ENCODE assay signal across 8 cellular contexts in the genomic region with DNA sequence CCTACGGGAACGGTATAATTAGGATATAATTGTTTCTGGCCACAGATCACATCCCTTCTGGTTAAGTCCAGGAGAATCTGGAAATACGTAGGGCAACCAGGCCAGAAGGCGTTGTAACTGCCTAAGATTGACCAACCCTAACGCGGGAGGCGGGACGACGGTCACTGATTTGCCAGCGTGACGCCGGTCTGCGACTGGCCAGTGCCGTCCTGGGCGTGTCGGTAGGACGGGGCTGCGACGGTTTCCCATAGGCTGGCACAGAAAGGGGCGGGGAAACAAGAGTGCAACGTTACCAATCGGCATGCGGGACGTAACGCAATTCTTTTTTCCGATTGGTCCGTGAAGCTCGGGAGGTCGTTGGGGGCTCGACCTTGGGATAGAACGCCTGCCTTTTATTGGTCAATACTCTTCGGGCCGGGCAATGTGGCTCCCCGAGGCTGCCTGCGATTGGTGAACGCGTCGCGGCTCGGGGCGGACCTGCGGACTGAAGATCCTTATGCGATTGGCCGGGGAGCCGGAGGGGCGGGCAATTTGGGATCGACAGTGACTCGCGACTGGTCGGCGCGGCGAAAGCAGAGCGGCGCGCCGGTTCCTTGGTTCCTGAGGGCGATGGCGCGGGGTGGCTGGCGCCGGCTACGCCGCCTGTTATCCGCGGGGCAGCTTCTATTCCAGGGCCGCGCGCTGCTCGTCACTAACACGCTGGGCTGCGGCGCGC. TPM values are rescaled to one million over a fixed set of nuclear protein-coding genes. Genes with fewer than 3 reads are reported as not detected.
A peak's percentile ranks its signal among the peaks of the same experiment; 100 is the strongest.
DNase-seq lines count a peak whose midpoint lies in the region; ATAC-seq and TF ChIP-seq lines count a peak whose summit lies in the region.

A gene (plus strand): TSS at position 546 of the 715 bp plus-strand sequence. CDS start 64 bp downstream, at position 610.

- no peaks in the 10 kb centered on the region for H3K27me3 ChIP-seq in RWPE2 (ENCODE audit: insufficient read depth, poor library complexity, severe bottlenecking)

- peaks cover 12% of the 10 kb centered on the region; the same call in 1 of the 2 replicates for H3K36me3 ChIP-seq in RWPE2 (ENCODE audit: low read depth)

- ATAC-seq in RWPE2 (ENCODE audit: low read depth), result peak; percentile 86
- peak; percentile 89 for ATAC-seq in naive thymus-derived CD8-positive, alpha-beta T cell

- H3K4me3 Mint-ChIP-seq in naive thymus-derived CD8-positive, alpha-beta T cell, result peak within 1 kb of the TSS; percentile 78 to 98 (median 90)

- H3K27ac Mint-ChIP-seq in naive thymus-derived CD8-positive, alpha-beta T cell, result peak within 1 kb of the TSS; percentile 79 to 99 (median 93)

- H3K9me3 Mint-ChIP-seq in naive thymus-derived CD8-positive, alpha-beta T cell, result no peaks in the 10 kb centered on the region

- peaks cover 7 to 28% (median 24%) of the 10 kb centered on the region in 4 donors for H3K4me1 Mint-ChIP-seq in naive thymus-derived CD8-positive, alpha-beta T cell

- no peaks in the 10 kb centered on the region for H3K9me3 ChIP-seq in RWPE2 (ENCODE audit: severe bottlenecking)

- DNase-seq in Daoy (ENCODE audit: low read depth) (peak; percentile 100), H4 (ENCODE audit: low spot score) (peak; percentile 100), LoVo (ENCODE audit: low spot score) (peak; percentile 99), RWPE2 (ENCODE audit: low spot score) (peak; percentile 99), fibroblast of mammary gland (ENCODE audit: low read depth) (peak; percentile 100)
- peak; percentile 97 for DNase-seq in activated T-helper 9 cell treated with anti-CD3 and anti-CD28 coated beads, Interleukin-2, amount 50 U/mL, for 16 hours (ENCODE audit: low read depth)
- peak; percentile 94 to 100 (median 98) for DNase-seq in naive thymus-derived CD8-positive, alpha-beta T cell
- peak; percentile 96 to 100 (median 99) for DNase-seq in stimulated activated naive CD4-positive, alpha-beta T cell (lab: John Stamatoyannopoulos, UW)

- H3K4me1 ChIP-seq in RWPE2 (ENCODE audit: insufficient read depth, poor library complexity, severe bottlenecking), result peaks cover 2% of the 10 kb centered on the region

- peak within 1 kb of the TSS; percentile 88 for H3K27ac ChIP-seq in RWPE2 (ENCODE audit: poor library complexity, severe bottlenecking)

- POLR2A ChIA-PET in naive thymus-derived CD8-positive, alpha-beta T cell (lab: Charles Lee), result interaction anchor here (0.6 to 5.2 kb wide), 18 partner anchors 11 to 333 kb away, joined by 3 to 72 read pairs (median 5); a partner anchor contains a TSS

- no peak for TF ChIP-seq CTCF in RWPE2 (IDR thresholded peaks at IDR 0.05; ENCODE audit: poor library complexity, severe bottlenecking)
- TF ChIP-seq CTCF in fibroblast of mammary gland (conservative IDR thresholded peaks at IDR 0.05; ENCODE audit: control insufficient read depth, insufficient read depth, low read depth, low read length), result no peak

- peaks cover 0 to 14% (median 0%) of the 10 kb centered on the region in 3 donors for H3K36me3 Mint-ChIP-seq in naive thymus-derived CD8-positive, alpha-beta T cell

- H3K27me3 Mint-ChIP-seq in naive thymus-derived CD8-positive, alpha-beta T cell, result peaks cover 0 to 4% (median 0%) of the 10 kb centered on the region in 5 donors

- H3K4me3 ChIP-seq in RWPE2 (ENCODE audit: severe bottlenecking), result peak within 1 kb of the TSS; percentile 69
- H3K4me3 ChIP-seq in fibroblast of mammary gland (ENCODE audit: control insufficient read depth, low read depth, low read length), result peak within 1 kb of the TSS; percentile 77

RNA-seq across cellular contexts. Expression of the gene that starts here (rescaled TPM):
- 43.3 and 67.4 TPM in 2 replicates for total RNA-seq in Daoy (2014; rRNA removed; shearing (Covaris generic))
- total RNA-seq in H4 (2014; rRNA removed; shearing (Covaris generic)), result 17.7 and 30.9 TPM in 2 replicates
- 1 to 10 TPM; 5.8 to 7.0 TPM for total RNA-seq in naive thymus-derived CD8-positive, alpha-beta T cell
- polyA plus RNA-seq in naive thymus-derived CD8-positive, alpha-beta T cell, result 10 to 100 TPM in 1 of 3 donors, 1 to 10 TPM in 2; 5.1 to 12.2 (median 9.4) TPM

Comparison
In these comparisons a context has a peak if more than half of its experiments do, and no peak if none do; other contexts are left out.
1. Peak in every context shown above with its lines: DNase-seq, ATAC-seq, H3K4me3 ChIP-seq and H3K27ac ChIP-seq.